ENCODE assay signal across 1 cellular context in the genomic region with DNA sequence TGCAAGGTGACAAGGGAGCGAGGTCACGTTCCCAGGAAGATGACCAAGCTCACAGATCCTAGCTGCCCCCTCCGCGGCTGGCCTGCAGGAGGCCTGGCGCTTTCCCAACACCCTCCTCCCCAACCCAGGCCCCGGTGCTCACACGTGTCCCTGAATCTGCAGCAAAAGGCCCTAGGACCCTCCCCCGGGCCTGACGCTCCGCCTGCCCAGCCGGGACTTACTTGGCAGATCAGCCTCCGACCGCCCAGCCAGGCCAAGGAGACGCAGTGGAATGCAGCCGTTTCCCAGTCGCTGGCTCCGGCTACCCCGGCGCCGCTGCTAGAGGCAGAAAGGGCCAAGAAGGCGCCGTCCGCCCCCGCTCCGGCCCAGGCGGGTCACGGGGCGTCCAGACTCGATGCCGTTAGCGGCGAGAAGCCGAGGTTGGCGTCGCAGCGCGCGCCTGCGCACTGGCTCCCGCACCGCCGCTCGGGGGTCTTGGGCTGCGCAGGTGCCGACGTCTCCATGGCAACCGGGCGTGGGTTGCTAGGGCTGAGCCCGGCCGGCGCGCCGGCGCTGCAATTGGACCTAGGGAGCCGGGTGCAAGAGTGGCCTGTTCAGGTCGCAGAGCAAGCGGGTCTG.
A peak's percentile ranks its signal among the peaks of the same experiment; 100 is the strongest.
TF ChIP-seq lines count a peak whose summit lies in the region.

Gene PNMA8A (minus strand): TSS at position 448 of the 618 bp plus-strand sequence. CDS start 528 bp downstream, outside the sequence.

TF ChIP-seq in K562, 482 proteins besides CTCF, POLR2A, EP300 and RAD21 (continued from another document):
- no peak for TF ChIP-seq TSHZ1 (CRISPR knock-in tag; IDR thresholded peaks at IDR 0.05)
- TF ChIP-seq STAG1 (CRISPR knock-in tag; IDR thresholded peaks at IDR 0.05; ENCODE audit: borderline replicate concordance), result peak; percentile 38; the same call in 1 of the 2 replicates
- no peak for TF ChIP-seq ZNF79 (CRISPR knock-in tag; IDR thresholded peaks at IDR 0.05; ENCODE audit: low read depth)
- no peak for TF ChIP-seq RERE (CRISPR knock-in tag; IDR thresholded peaks at IDR 0.05; ENCODE audit: borderline replicate concordance)
- TF ChIP-seq, protein P1, sequence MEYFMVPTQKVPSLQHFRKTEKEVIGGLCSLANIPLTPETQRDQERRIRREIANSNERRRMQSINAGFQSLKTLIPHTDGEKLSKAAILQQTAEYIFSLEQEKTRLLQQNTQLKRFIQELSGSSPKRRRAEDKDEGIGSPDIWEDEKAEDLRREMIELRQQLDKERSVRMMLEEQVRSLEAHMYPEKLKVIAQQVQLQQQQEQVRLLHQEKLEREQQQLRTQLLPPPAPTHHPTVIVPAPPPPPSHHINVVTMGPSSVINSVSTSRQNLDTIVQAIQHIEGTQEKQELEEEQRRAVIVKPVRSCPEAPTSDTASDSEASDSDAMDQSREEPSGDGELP (CRISPR knock-in tag; IDR thresholded peaks at IDR 0.05; ENCODE audit: borderline replicate concordance), result peak; percentile 64; the same call in 1 of the 2 replicates
- TF ChIP-seq KLF10 (CRISPR knock-in tag; IDR thresholded peaks at IDR 0.05), result no peak
- no peak for TF ChIP-seq FOXK1 (CRISPR knock-in tag; IDR thresholded peaks at IDR 0.05; ENCODE audit: borderline replicate concordance)
- no peak for TF ChIP-seq HBP1 (CRISPR knock-in tag; IDR thresholded peaks at IDR 0.05)
- no peak for TF ChIP-seq ZNF347 (CRISPR knock-in tag; IDR thresholded peaks at IDR 0.05; ENCODE audit: low read depth)
- TF ChIP-seq HNRNPLL (IDR thresholded peaks at IDR 0.05; ENCODE audit: low read depth, low read length, poor library complexity, severe bottlenecking), result peak; percentile 89
- TF ChIP-seq PML (IDR thresholded peaks at IDR 0.05; ENCODE audit: low read length), result 0 out of 2 replicates have a peak, but pooled peaks have one; percentile 42
- TF ChIP-seq POLR2G (IDR thresholded peaks at IDR 0.05; ENCODE audit: low read depth, low read length), result peak; percentile 86
TF ChIP-seq in K562: peak in this region for 72.
